9 cellular contexts compared by ENCODE assay signal in genomic region chr17:47719411-47720152, GRCh38. TPM values are rescaled to one million over a fixed set of nuclear protein-coding genes. Genes with fewer than 3 reads are reported as not detected.
DNase-seq lines count a peak whose midpoint lies in the region; ATAC-seq, FAIRE-seq and TF ChIP-seq lines count a peak whose summit lies in the region.
"Had no signal": no experiment of that assay in that cellular context is flagged by ENCODE, and none has a peak within 500 bp of the region (broad histone marks: within the 10 kb centered on the region; RNA-seq: fewer than 3 reads in every experiment).

No MANE protein-coding gene starts in this region.

- H3K4me3 ChIP-seq in neural progenitor cell, result no peak overlapping the region

- no peaks in the 10 kb centered on the region for H3K36me3 Mint-ChIP-seq in neural progenitor cell
- H3K36me3 Mint-ChIP-seq: WTC11 had no signal

- H3K9me3 ChIP-seq in neural progenitor cell (ENCODE audit: low read depth), result no peaks in the 10 kb centered on the region

- H3K4me3 Mint-ChIP-seq in neural progenitor cell, result no peak overlapping the region

- ATAC-seq in HG02852 (IDR thresholded peaks at IDR 0.05; ENCODE audit: unreplicated experiment) (no peak), GM18867 (IDR thresholded peaks at IDR 0.05; ENCODE audit: unreplicated experiment) (no peak), HG03039 (IDR thresholded peaks at IDR 0.05; ENCODE audit: unreplicated experiment) (no peak)

- no peaks in the 10 kb centered on the region for H3K4me1 ChIP-seq in neural progenitor cell

- TF ChIP-seq POLR2A in H54 (IDR thresholded peaks at IDR 0.05; ENCODE audit: low read depth, low read length), result no peak

- H3K9me3 Mint-ChIP-seq in neural progenitor cell, result no peaks in the 10 kb centered on the region
- H3K9me3 Mint-ChIP-seq: WTC11 had no signal

- peaks cover 10% of the 10 kb centered on the region for H3K4me1 Mint-ChIP-seq in neural progenitor cell

- no peaks in the 10 kb centered on the region for H3K36me3 ChIP-seq in neural progenitor cell

- H3K27me3 Mint-ChIP-seq in neural progenitor cell (ENCODE audit: insufficient read depth, low read depth), result peaks cover 30% of the 10 kb centered on the region

- no peaks in the 10 kb centered on the region for H4K20me1 ChIP-seq in neural progenitor cell (ENCODE audit: low read depth)

- TF ChIP-seq CTCF in neural progenitor cell (IDR thresholded peaks at IDR 0.05), result no peak

- no peak overlapping the region for H2AFZ ChIP-seq in neural progenitor cell (replicated peaks)

- no peaks in the 10 kb centered on the region for H3K79me2 ChIP-seq in neural progenitor cell (ENCODE audit: low read depth)

- H3K9ac ChIP-seq in neural progenitor cell, result no peak overlapping the region

- peaks cover 10% of the 10 kb centered on the region for H3F3A ChIP-seq in neural progenitor cell (ENCODE audit: low read depth)

- peaks cover 53% of the 10 kb centered on the region for H3K27me3 ChIP-seq in neural progenitor cell

- DNase-seq in H54 (ENCODE audit: insufficient read length, low spot score), result peak; percentile 88
- DNase-seq in SW480 (ENCODE audit: low spot score), result peak; percentile 66
- peak; percentile 89 for DNase-seq in astrocyte of the hippocampus (ENCODE audit: low read depth, low spot score)
- DNase-seq in stimulated activated CD4-positive, alpha-beta T cell treated with anti-CD3 and anti-CD28 coated beads, TNF-alpha, amount 100 ng/mL, for 48 hours (ENCODE audit: low read depth in 3 of 3), result peak; percentile 62 to 81 (median 68)
- no peak for DNase-seq in neural progenitor cell (ENCODE audit: low spot score)

- H3K27ac Mint-ChIP-seq in neural progenitor cell, result no peak overlapping the region
- H3K27ac Mint-ChIP-seq: WTC11 had no signal

- H3K27ac ChIP-seq in neural progenitor cell, result no peak overlapping the region

- no peak overlapping the region for H3K4me2 ChIP-seq in neural progenitor cell

- FAIRE-seq in H54 (lab: Jason Lieb, UNC), result no peak

RNA-seq across cellular contexts. Expression of gene TBX21, which starts 13.5 kb away (rescaled TPM):
- total RNA-seq in neural progenitor cell (ENCODE audit: low replicate concordance), result 0.12 TPM in 1 of 2 replicates, not detected in the other

RNA-seq across cellular contexts. Expression of gene TBKBP1, which starts 25.6 kb away (rescaled TPM):
- 3.0 and 21.6 TPM in 2 replicates for total RNA-seq in neural progenitor cell (ENCODE audit: low replicate concordance)
